In the genomic region with DNA sequence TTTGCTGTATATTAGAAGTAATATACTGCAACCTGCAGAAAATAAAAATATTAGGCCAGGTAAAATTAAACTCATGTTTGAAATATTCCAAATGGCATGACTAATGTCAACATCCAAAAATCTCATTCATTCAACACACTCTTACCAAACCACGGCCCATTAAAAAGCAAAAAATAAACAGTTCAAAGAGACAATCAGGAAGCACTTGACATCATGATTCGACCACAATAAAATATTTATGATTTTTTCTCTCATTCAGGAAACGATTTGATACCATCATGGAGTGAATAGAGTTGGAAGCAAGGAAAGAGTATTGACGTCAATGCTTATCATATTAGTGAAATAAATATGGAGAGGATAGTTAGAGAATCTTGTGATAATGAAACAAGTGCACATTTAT, we compare ENCODE assay signal across 19 cellular contexts.
DNase-seq lines count a peak whose midpoint lies in the region; ATAC-seq and TF ChIP-seq lines count a peak whose summit lies in the region.
"Had no signal": no experiment of that assay in that cellular context is flagged by ENCODE, and none has a peak within 500 bp of the region (broad histone marks: within the 10 kb centered on the region; RNA-seq: fewer than 3 reads in every experiment).

No MANE protein-coding gene starts in this region.

- no peaks in the 10 kb centered on the region for H3K36me3 Mint-ChIP-seq in mesothelial cell of epicardium

- H3K27me3 Mint-ChIP-seq in mesothelial cell of epicardium (ENCODE audit: low read depth) = no peaks in the 10 kb centered on the region

- ATAC-seq in HG03439 (IDR thresholded peaks at IDR 0.05; ENCODE audit: unreplicated experiment) = no peak
- ATAC-seq: GM12878, GM23338, Right ventricle myocardium inferior had no signal

- H3K36me3 ChIP-seq in brain microvascular endothelial cell (replicated peaks) = no peaks in the 10 kb centered on the region

- H3K4me3 ChIP-seq in brain microvascular endothelial cell (ENCODE audit: low read depth, low read length) = no peak overlapping the region
- H3K4me3 ChIP-seq: GM12878, GM23338 had no signal

- H3K9me3 Mint-ChIP-seq in mesothelial cell of epicardium = no peaks in the 10 kb centered on the region
- H3K9me3 Mint-ChIP-seq: GM23338; T-helper 1 cell treated with Interleukin-12 subunit alpha and Interleukin-12 subunit beta and Interleukin-4 antibody, amounts not matched to agents 30 μg/mL and 1 μg/mL, for 36 hours had no signal

- TF ChIP-seq CTCF in mesothelial cell of epicardium (IDR thresholded peaks at IDR 0.05; ENCODE audit: unreplicated experiment) = no peak
- no peak for TF ChIP-seq CTCF in GM10266 (IDR thresholded peaks at IDR 0.05; ENCODE audit: control insufficient read depth, insufficient read depth, low read depth, missing control alignments)
- TF ChIP-seq CTCF in brain microvascular endothelial cell (IDR thresholded peaks at IDR 0.05; ENCODE audit: low read depth, low read length, missing control alignments) = no peak

- H3K27ac Mint-ChIP-seq in mesothelial cell of epicardium = no peak overlapping the region
- H3K27ac Mint-ChIP-seq: GM23338; T-helper 1 cell treated with Interleukin-12 subunit alpha and Interleukin-12 subunit beta and Interleukin-4 antibody, amounts not matched to agents 30 μg/mL and 1 μg/mL, for 36 hours had no signal

- H3K4me1 Mint-ChIP-seq in mesothelial cell of epicardium = peaks cover 34% of the 10 kb centered on the region
- H3K4me1 Mint-ChIP-seq: GM23338 had no signal

- in situ Hi-C loops in brain microvascular endothelial cell (cut with HindIII; ENCODE audit: low pct_ligation_motif_present, low sequenced_read_pairs) = no loop called here

- no peak overlapping the region for H3K4me3 Mint-ChIP-seq in mesothelial cell of epicardium
- H3K4me3 Mint-ChIP-seq: GM23338; T-helper 1 cell treated with Interleukin-12 subunit alpha and Interleukin-12 subunit beta and Interleukin-4 antibody, amounts not matched to agents 30 μg/mL and 1 μg/mL, for 36 hours had no signal

- H3K27me3 ChIP-seq in brain microvascular endothelial cell (replicated peaks) = no peaks in the 10 kb centered on the region

- DNase-seq in ELR (ENCODE audit: low read depth) (peak; percentile 15), NCI-H1092 treated with DMSO at 0.1 percent for 48 hours (lab: John Stamatoyannopoulos, UW) (peak; percentile 40), NCI-H510A (lab: John Stamatoyannopoulos, UW) (peak; percentile 3), SHP77 (lab: John Stamatoyannopoulos, UW) (peak; percentile 63 to 70), mesothelial cell of epicardium (ENCODE audit: low spot score in 2 of 2, unreplicated experiment in 2 of 2) (no peak), GM10266 (ENCODE audit: extremely low spot score) (no peak), brain microvascular endothelial cell (no peak)
- DNase-seq: ACHN; AML-193; GF-D8; NCI-H187 treated with DMSO at 0.1 percent for 48 hours; NCI-H524 treated with DMSO at 0.1 percent for 48 hours; NK-92 treated with Interleukin-12 subunit alpha and Interleukin-12 subunit beta, amount 100 ng/mL, for 24 hours had no signal

- H3K27ac ChIP-seq in brain microvascular endothelial cell = no peak overlapping the region
- H3K27ac ChIP-seq: C4-2B had no signal

Comparison
In these comparisons a context has a peak if more than half of its experiments do, and no peak if none do; other contexts are left out.
1. DNase-seq: peak in ELR (single experiment), NCI-H1092 treated with DMSO at 0.1 percent for 48 hours (single experiment), NCI-H510A (single experiment) and SHP77 (2 of 2); none in mesothelial cell of epicardium (0 of 2), GM10266 (single experiment) and brain microvascular endothelial cell (single experiment).